Comparison of ENCODE assay signal across 1 cellular context in the genomic region with DNA sequence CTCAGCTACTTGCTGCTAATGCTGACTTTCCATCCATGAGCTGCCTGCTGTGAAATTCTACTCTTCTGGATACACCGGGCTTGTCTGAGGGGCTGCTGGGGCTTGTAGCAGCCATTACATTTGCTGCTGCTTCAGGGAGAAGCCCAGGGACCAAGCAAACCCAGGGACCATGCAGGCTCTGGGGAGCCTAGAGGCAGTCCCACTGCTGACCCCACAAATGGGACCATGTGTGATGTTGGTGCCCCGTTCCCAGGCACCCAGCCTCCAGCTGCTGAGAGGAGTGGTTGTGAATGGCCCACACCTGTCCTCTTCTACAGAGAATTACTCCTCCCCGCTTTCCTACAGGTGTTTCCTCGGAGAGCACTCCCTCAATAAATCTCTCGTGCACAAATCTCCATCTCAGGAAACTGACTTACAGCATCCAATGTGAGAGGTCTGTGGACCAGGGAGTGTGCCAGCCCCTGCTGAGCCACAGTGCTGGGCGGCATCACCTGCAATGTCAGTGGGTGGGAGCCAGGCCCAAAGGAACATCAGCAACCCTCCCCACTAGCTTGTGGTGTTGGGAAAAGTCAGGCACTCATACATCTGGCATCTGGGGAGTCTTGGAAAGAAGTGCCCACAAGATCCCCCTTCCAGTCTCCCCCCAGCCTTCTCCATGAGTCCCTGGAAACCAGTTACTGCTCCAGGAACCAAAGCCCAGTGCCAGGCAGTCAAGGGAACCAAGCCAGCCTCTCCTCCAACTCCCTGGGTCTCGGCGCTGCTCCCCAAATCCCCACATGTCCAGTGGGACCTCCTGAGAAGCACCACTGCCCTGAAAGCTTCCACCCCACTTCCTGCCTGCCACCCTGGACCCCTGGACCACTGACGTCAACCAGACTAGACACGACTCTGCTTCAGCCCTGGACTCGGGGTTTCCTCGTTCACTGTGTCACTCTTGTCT.
TF ChIP-seq lines count a peak whose summit lies in the region.

No MANE protein-coding gene starts in this region.

TF ChIP-seq in endothelial cell of umbilical vein, 7 proteins besides CTCF, POLR2A, EP300 and RAD21:
- TF ChIP-seq GATA2 (IDR thresholded peaks at IDR 0.05; ENCODE audit: insufficient read depth, insufficient read length, low read depth, low read length), result no peak
- TF ChIP-seq EZH2 (IDR thresholded peaks at IDR 0.05; ENCODE audit: borderline replicate concordance, low read depth, low read length, severe bottlenecking), result no peak
